In genomic region chr19:17346109-17346671, GRCh38 we compare ENCODE assay signal across 8 cellular contexts. TPM values are rescaled to one million over a fixed set of nuclear protein-coding genes. Genes with fewer than 3 reads are reported as not detected.
DNase-seq lines count a peak whose midpoint lies in the region; ATAC-seq and TF ChIP-seq lines count a peak whose summit lies in the region.

No MANE protein-coding gene starts in this region.

- ATAC-seq in GM18498 (IDR thresholded peaks at IDR 0.05; ENCODE audit: unreplicated experiment) = no peak

- H3K14ac ChIP-seq in mesenchymal stem cell (ENCODE audit: low read length in 2 of 2) = no peak overlapping the region

- H3K36me3 ChIP-seq in BE2C = no peaks in the 10 kb centered on the region; the same call in 1 of the 2 replicates
- H3K36me3 ChIP-seq in mesenchymal stem cell (ENCODE audit: control insufficient read depth in 1 of 2, insufficient read depth in 2 of 2, low read depth in 1 of 2, low read length in 2 of 2) = peaks cover 5 to 6% of the 10 kb centered on the region in 2 experiments

- WGBS in mesenchymal stem cell = 20% methylated on average over 24 of the region's 24 CpGs

- H2AFZ ChIP-seq in mesenchymal stem cell (ENCODE audit: low read depth, low read length) = no peak overlapping the region

- no peak overlapping the region for H4K91ac ChIP-seq in mesenchymal stem cell (ENCODE audit: low read length)

- peak; percentile 87 for TF ChIP-seq CTCF in BE2C (IDR thresholded peaks at IDR 0.05; ENCODE audit: low read depth, low read length)
- TF ChIP-seq CTCF in GM20000 (IDR thresholded peaks at IDR 0.05; ENCODE audit: extremely low read depth, missing control alignments) = peak; percentile 97
- peak; percentile 69 to 99 (median 95) for TF ChIP-seq CTCF in dorsolateral prefrontal cortex (IDR thresholded peaks at IDR 0.05 in 54 of 56, conservative IDR thresholded peaks at IDR 0.05 in 2 of 56; ENCODE audit: low read depth in 1 of 56, partially characterized antibody in 56 of 56)

- no peak overlapping the region for H3K9ac ChIP-seq in mesenchymal stem cell (ENCODE audit: low read length)

- H3K4me1 ChIP-seq in BE2C = no peaks in the 10 kb centered on the region
- H3K4me1 ChIP-seq in mesenchymal stem cell (ENCODE audit: control insufficient read depth, insufficient read depth, low read depth, low read length) = peaks cover 13% of the 10 kb centered on the region

- no peak overlapping the region for H2BK12ac ChIP-seq in mesenchymal stem cell (ENCODE audit: low read length in 2 of 2)

- no peak overlapping the region for H2BK120ac ChIP-seq in mesenchymal stem cell (ENCODE audit: low read depth, low read length)

- H3K18ac ChIP-seq in mesenchymal stem cell (ENCODE audit: low read depth in 1 of 2, low read length in 2 of 2) = no peak overlapping the region

- H2AK5ac ChIP-seq in mesenchymal stem cell (ENCODE audit: low read length, severe bottlenecking) = no peak overlapping the region

- peak overlapping the region; percentile 56 for H4K8ac ChIP-seq in mesenchymal stem cell (ENCODE audit: low read length)

- H3K27ac ChIP-seq in dorsolateral prefrontal cortex = peak overlapping the region in 4 of 59 donors; percentile 16 to 30 (median 24)
- H3K27ac ChIP-seq in mesenchymal stem cell (ENCODE audit: low read length, poor library complexity, severe bottlenecking) = no peak overlapping the region

- H3K23ac ChIP-seq in mesenchymal stem cell (ENCODE audit: low read length in 2 of 2) = no peak overlapping the region

- no peak overlapping the region for H2BK15ac ChIP-seq in mesenchymal stem cell (ENCODE audit: low read depth, poor library complexity, severe bottlenecking)

- H3K79me1 ChIP-seq in mesenchymal stem cell (replicated peaks; ENCODE audit: low read length, poor library complexity, severe bottlenecking) = no peaks in the 10 kb centered on the region

- no peaks in the 10 kb centered on the region for H3K9me3 ChIP-seq in BE2C
- no peaks in the 10 kb centered on the region for H3K9me3 ChIP-seq in mesenchymal stem cell (ENCODE audit: control insufficient read depth, low read length)

- intact Hi-C loops in dorsolateral prefrontal cortex (cut with DNase I) = loop anchor here (2.0 to 10.0 kb wide), 4 partner anchors 41 to 121 kb away; partner anchors contain the start of gene NXNL1 (in 1 of the 2)

- H2BK5ac ChIP-seq in mesenchymal stem cell (ENCODE audit: low read depth, low read length, poor library complexity, severe bottlenecking) = no peak overlapping the region

- no peak overlapping the region for H3K4ac ChIP-seq in mesenchymal stem cell (ENCODE audit: low read depth in 1 of 2, low read length in 2 of 2)

- H3K4me2 ChIP-seq in mesenchymal stem cell (ENCODE audit: low read length, poor library complexity, severe bottlenecking) = no peak overlapping the region

- H3K4me3 ChIP-seq in BE2C (ENCODE audit: low read depth, low read length) = no peak overlapping the region
- H3K4me3 ChIP-seq in dorsolateral prefrontal cortex = no peak overlapping the region
- H3K4me3 ChIP-seq in mesenchymal stem cell (ENCODE audit: insufficient read depth in 1 of 2, low read depth in 1 of 2, low read length in 2 of 2) = no peak overlapping the region

- H3K27me3 ChIP-seq in BE2C = no peaks in the 10 kb centered on the region
- peaks cover 0 to 20% (median 0%) of the 10 kb centered on the region in 45 donors for H3K27me3 ChIP-seq in dorsolateral prefrontal cortex
- peaks cover 0 to 8% of the 10 kb centered on the region in 2 experiments for H3K27me3 ChIP-seq in mesenchymal stem cell (ENCODE audit: control insufficient read depth in 1 of 2, insufficient read depth in 1 of 2, low read length in 2 of 2)

- DNase-seq in BE2C = peak; percentile 78
- DNase-seq in GM20000 (ENCODE audit: low spot score) = peak; percentile 88
- peak; percentile 75 for DNase-seq in NCI-H69 (lab: John Stamatoyannopoulos, UW)
- DNase-seq in activated CD4-positive, alpha-beta T cell treated with anti-CD3 and anti-CD28 coated beads, Interleukin-2, amount 50 U/mL, for 24 hours (ENCODE audit: low read depth in 1 of 2, low spot score in 1 of 2) = peak; percentile 65 to 71
- peak; percentile 63 to 84 (median 76) for DNase-seq in dorsolateral prefrontal cortex
- DNase-seq in mesenchymal stem cell = peak; percentile 66
- peak; percentile 54 to 62 for DNase-seq in stimulated activated CD8-positive, alpha-beta memory T cell treated with anti-CD3 and anti-CD28 coated beads, Interleukin-2, amount 100 ng/mL, for 1 hour (ENCODE audit: low read depth in 2 of 2)

RNA-seq across cellular contexts. Expression of gene GTPBP3, which starts 8.8 kb away (rescaled TPM):
- polyA plus RNA-seq in BE2C (2012; ENCODE audit: insufficient read depth, insufficient read length, low read depth) = 64.2 TPM
- 10 to 100 TPM; 11.7 to 35.1 (median 22.4) TPM for total RNA-seq in dorsolateral prefrontal cortex
- polyA plus RNA-seq in mesenchymal stem cell (2013, experiment 1 of 2) = 8.4 TPM
- 8.6 TPM for polyA plus RNA-seq in mesenchymal stem cell (2013, experiment 2 of 2)

RNA-seq across cellular contexts. Expression of gene ANO8, which starts 11.5 kb away (rescaled TPM):
- 26.7 TPM for polyA plus RNA-seq in BE2C (2012; ENCODE audit: insufficient read depth, insufficient read length, low read depth)
- 10 to 100 TPM; 26.1 to 65.6 (median 37.6) TPM for total RNA-seq in dorsolateral prefrontal cortex
- 5.5 TPM for polyA plus RNA-seq in mesenchymal stem cell (2013, experiment 1 of 2)
- 5.3 TPM for polyA plus RNA-seq in mesenchymal stem cell (2013, experiment 2 of 2)

RNA-seq across cellular contexts. Expression of gene PLVAP, which starts 31.0 kb away (rescaled TPM):
- polyA plus RNA-seq in BE2C (2012; ENCODE audit: insufficient read depth, insufficient read length, low read depth) = not detected
- total RNA-seq in dorsolateral prefrontal cortex = 1 to 10 TPM in 96 of 120 experiments, under 1 TPM in 23, not detected in 1; 0.21 to 6.9 (median 1.7) TPM
- polyA plus RNA-seq in mesenchymal stem cell (2013, experiment 1 of 2) = 0.04 TPM
- polyA plus RNA-seq in mesenchymal stem cell (2013, experiment 2 of 2) = 0.33 TPM

RNA-seq across cellular contexts. Expression of gene DDA1, which starts 36.8 kb away (rescaled TPM):
- polyA plus RNA-seq in BE2C (2012; ENCODE audit: insufficient read depth, insufficient read length, low read depth) = 131 TPM
- 10 to 100 TPM; 33.9 to 94.0 (median 52.4) TPM for total RNA-seq in dorsolateral prefrontal cortex
- 151 TPM for polyA plus RNA-seq in mesenchymal stem cell (2013, experiment 1 of 2)
- 152 TPM for polyA plus RNA-seq in mesenchymal stem cell (2013, experiment 2 of 2)

RNA-seq across cellular contexts. Expression of gene MRPL34, which starts 40.5 kb away (rescaled TPM):
- polyA plus RNA-seq in BE2C (2012; ENCODE audit: insufficient read depth, insufficient read length, low read depth) = 333 TPM
- 10 to 100 TPM; 41.6 to 99.8 (median 67.2) TPM for total RNA-seq in dorsolateral prefrontal cortex
- polyA plus RNA-seq in mesenchymal stem cell (2013, experiment 1 of 2) = 81.3 TPM
- polyA plus RNA-seq in mesenchymal stem cell (2013, experiment 2 of 2) = 83.5 TPM
